Comparison of ENCODE assay signal across 16 cellular contexts in the genomic region with DNA sequence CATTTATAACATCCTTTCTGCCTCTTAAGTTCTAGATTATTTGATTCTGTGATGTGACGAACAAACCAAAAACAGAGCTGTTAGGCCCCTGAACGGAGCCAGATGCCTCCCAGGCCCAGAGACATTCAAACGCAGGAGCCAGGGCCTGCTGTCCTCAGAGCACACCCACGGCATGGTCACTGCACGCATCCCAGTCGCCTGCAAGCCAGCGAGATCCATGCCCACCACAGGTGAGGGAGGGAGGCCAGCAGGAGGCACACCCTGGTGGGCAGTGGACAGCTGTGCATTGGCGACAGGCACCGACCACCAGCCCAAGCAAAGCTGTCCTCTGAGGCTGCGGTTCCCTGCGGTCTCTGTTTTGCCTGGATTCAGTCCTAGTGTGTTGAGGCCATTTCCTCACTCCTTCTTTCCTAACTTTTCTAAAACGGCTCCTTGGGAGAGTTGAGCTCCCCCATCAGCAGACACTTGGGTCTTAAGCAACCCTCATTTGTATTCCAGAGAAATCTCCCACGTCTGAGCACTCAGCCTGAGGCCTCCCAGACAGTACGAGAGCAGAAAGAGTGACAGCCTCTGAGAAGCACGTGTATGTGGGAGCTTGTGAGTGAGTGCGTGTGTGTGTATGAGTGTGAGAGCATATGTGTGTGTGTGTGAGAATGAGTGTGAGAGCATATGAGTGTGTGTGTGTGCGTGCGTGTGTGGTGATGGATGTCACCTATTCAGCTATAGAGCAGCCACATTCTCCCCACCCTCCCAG.
A peak's percentile ranks its signal among the peaks of the same experiment; 100 is the strongest.
DNase-seq lines count a peak whose midpoint lies in the region; ATAC-seq and TF ChIP-seq lines count a peak whose summit lies in the region.
"Had no signal": no experiment of that assay in that cellular context is flagged by ENCODE, and none has a peak within 500 bp of the region (broad histone marks: within the 10 kb centered on the region; RNA-seq: fewer than 3 reads in every experiment).

No MANE protein-coding gene starts in this region.

- H3K79me1 ChIP-seq in trophoblast cell (ENCODE audit: low read length), result no peaks in the 10 kb centered on the region

- H3K4me1 ChIP-seq in endodermal cell (ENCODE audit: control insufficient read depth, insufficient read depth, low read length), result no peaks in the 10 kb centered on the region
- H3K4me1 ChIP-seq in trophoblast cell (ENCODE audit: control insufficient read depth in 1 of 2, insufficient read depth in 2 of 2, low read length in 2 of 2), result no peaks in the 10 kb centered on the region
- H3K4me1 ChIP-seq in thyroid gland, result peaks cover 30 to 56% of the 10 kb centered on the region in 2 donors
- H3K4me1 ChIP-seq in mucosa of descending colon (ENCODE audit: low read depth), result peaks cover 20% of the 10 kb centered on the region

- H3K9me3 Mint-ChIP-seq in CD14-positive monocyte, result no peaks in the 10 kb centered on the region
- H3K9me3 Mint-ChIP-seq in endodermal cell, result no peaks in the 10 kb centered on the region
- H3K9me3 Mint-ChIP-seq: activated T-cell treated with anti-CD3 and anti-CD28 coated beads, Interleukin-2, amount 50 U/mL, for 4 hours had no signal

- H3K18ac ChIP-seq in trophoblast cell (ENCODE audit: low read length), result no peak overlapping the region

- peak overlapping the region; percentile 47 for H3K23ac ChIP-seq in trophoblast cell (ENCODE audit: low read length)

- no peak overlapping the region for H2BK5ac ChIP-seq in trophoblast cell (ENCODE audit: low read depth, low read length, poor library complexity)

- H3K27ac Mint-ChIP-seq in CD14-positive monocyte, result peak overlapping the region in 5 of 7 donors; percentile 16 to 90 (median 25)
- peak overlapping the region; percentile 19 for H3K27ac Mint-ChIP-seq in endodermal cell

- H3K36me3 ChIP-seq in endodermal cell (ENCODE audit: control insufficient read depth, insufficient read depth, low read length) (no peaks in the 10 kb centered on the region), trophoblast cell (ENCODE audit: control insufficient read depth in 1 of 2, insufficient read depth in 2 of 2, low read length in 2 of 2) (no peaks in the 10 kb centered on the region), thyroid gland (no peaks in the 10 kb centered on the region), mucosa of descending colon (ENCODE audit: low read depth) (no peaks in the 10 kb centered on the region)
- H3K36me3 ChIP-seq: colonic mucosa had no signal

- peaks cover 29 to 66% of the 10 kb centered on the region in 2 donors for H3K36me3 Mint-ChIP-seq in CD14-positive monocyte
- peaks cover 6% of the 10 kb centered on the region for H3K36me3 Mint-ChIP-seq in endodermal cell (ENCODE audit: low read depth)

- WGBS in endodermal cell (ENCODE audit: insufficient coverage in 1 of 2, insufficient read length in 1 of 2), 2 experiments, result 91 to 92% methylated on average over 14 to 16 of the region's 18 CpGs
- WGBS in trophoblast cell (ENCODE audit: extremely low coverage, insufficient coverage, insufficient read length), result no CpG with 5 or more reads among the region's 18 CpGs
- 86 to 90% methylated on average over 18 of the region's 18 CpGs for WGBS in thyroid gland, 2 donors

- DNase-seq in CD14-positive monocyte (ENCODE audit: low spot score), result no peak
- no peak for DNase-seq in endodermal cell
- DNase-seq in trophoblast cell, result no peak
- DNase-seq in HCEC 1CT, result no peak
- DNase-seq in thyroid gland, result no peak
- no peak for DNase-seq in mucosa of descending colon
- DNase-seq in NCI-H2171 treated with DMSO at 0.1 percent for 48 hours (lab: John Stamatoyannopoulos, UW), result no peak
- DNase-seq: activated CD4-positive, alpha-beta T cell treated with anti-CD3 and anti-CD28 coated beads, Interleukin-2, amount 50 U/mL, for 1 hour; activated T-cell treated with anti-CD3 and anti-CD28 coated beads, Interleukin-2, amount 50 U/mL, for 4 hours; colonic mucosa; GF-D8; kidney glomerular epithelial cell; stomach had no signal

- H3K4me1 Mint-ChIP-seq in CD14-positive monocyte (peaks cover 29% of the 10 kb centered on the region), endodermal cell (peaks cover 4% of the 10 kb centered on the region)

- H3K4ac ChIP-seq in trophoblast cell (ENCODE audit: low read depth, low read length), result no peak overlapping the region

- no peak for TF ChIP-seq CTCF in CD14-positive monocyte (IDR thresholded peaks at IDR 0.05)
- no peak for TF ChIP-seq CTCF in endodermal cell (conservative IDR thresholded peaks at IDR 0.05)
- TF ChIP-seq CTCF in thyroid gland (IDR thresholded peaks at IDR 0.05), result no peak
- no peak for TF ChIP-seq CTCF in mucosa of descending colon (IDR thresholded peaks at IDR 0.05)

- H2AFZ ChIP-seq in trophoblast cell (ENCODE audit: insufficient read depth, low read length, poor library complexity), result no peak overlapping the region
- H2AFZ ChIP-seq: hepatocyte had no signal

- no peak overlapping the region for H3K14ac ChIP-seq in trophoblast cell (ENCODE audit: low read length)

- no peak for ATAC-seq in SK-N-SH treated with all-trans-retinoic acid at 6 μM for 48 hours
- no peak for ATAC-seq in mucosa of descending colon
- ATAC-seq: activated T-cell treated with anti-CD3 and anti-CD28 coated beads, Interleukin-2, amount 50 U/mL, for 4 hours; HCT116 had no signal

- H4K8ac ChIP-seq in trophoblast cell (ENCODE audit: low read depth, low read length), result no peak overlapping the region

- H2BK120ac ChIP-seq in trophoblast cell (ENCODE audit: insufficient read depth, low read length, poor library complexity), result no peak overlapping the region

- H3K9ac ChIP-seq in endodermal cell (ENCODE audit: extremely low read depth, low read length, poor library complexity, severe bottlenecking) (no peak overlapping the region), trophoblast cell (ENCODE audit: low read length) (no peak overlapping the region)

- no peaks in the 10 kb centered on the region for H3K27me3 Mint-ChIP-seq in CD14-positive monocyte (ENCODE audit: low read depth in 3 of 3)
- no peaks in the 10 kb centered on the region for H3K27me3 Mint-ChIP-seq in endodermal cell (ENCODE audit: insufficient read depth)

- H3K4me3 Mint-ChIP-seq in CD14-positive monocyte (no peak overlapping the region), endodermal cell (no peak overlapping the region)
- H3K4me3 Mint-ChIP-seq: activated T-cell treated with anti-CD3 and anti-CD28 coated beads, Interleukin-2, amount 50 U/mL, for 4 hours had no signal

- H3K27ac ChIP-seq in endodermal cell (ENCODE audit: low read depth, low read length), result peak overlapping the region; percentile 54
- H3K27ac ChIP-seq in trophoblast cell (ENCODE audit: low read depth, low read length), result no peak overlapping the region
- H3K27ac ChIP-seq in thyroid gland, result no peak overlapping the region
- H3K27ac ChIP-seq: colonic mucosa, hepatocyte, stomach had no signal

- no peak overlapping the region for H2AK5ac ChIP-seq in trophoblast cell (ENCODE audit: low read length)

- H3K27me3 ChIP-seq in endodermal cell (ENCODE audit: control insufficient read depth, insufficient read depth, low read length, poor library complexity, severe bottlenecking) (no peaks in the 10 kb centered on the region), trophoblast cell (ENCODE audit: insufficient read depth, low read length) (no peaks in the 10 kb centered on the region), thyroid gland (no peaks in the 10 kb centered on the region)
- H3K27me3 ChIP-seq: colonic mucosa, hepatocyte, stomach had no signal

- H4K12ac ChIP-seq in trophoblast cell (ENCODE audit: low read depth, low read length), result no peak overlapping the region

- no peak overlapping the region for H4K91ac ChIP-seq in trophoblast cell (ENCODE audit: low read depth, low read length)

- no peak for TF ChIP-seq POLR2A in thyroid gland (IDR thresholded peaks at IDR 0.05)

- no peak overlapping the region for H3K4me3 ChIP-seq in endodermal cell (ENCODE audit: low read length)
- H3K4me3 ChIP-seq in trophoblast cell (ENCODE audit: low read depth, low read length), result no peak overlapping the region
- H3K4me3 ChIP-seq in thyroid gland (replicated peaks in 1 of 3), result no peak overlapping the region
- no peak overlapping the region for H3K4me3 ChIP-seq in mucosa of descending colon
- H3K4me3 ChIP-seq: colonic mucosa, hepatocyte, stomach had no signal

- no peaks in the 10 kb centered on the region for H3K9me3 ChIP-seq in endodermal cell (ENCODE audit: control insufficient read depth, low read length)
- peaks cover under 1% of the 10 kb centered on the region for H3K9me3 ChIP-seq in trophoblast cell (ENCODE audit: insufficient read depth, low read depth, low read length)
- H3K9me3 ChIP-seq in thyroid gland, result no peaks in the 10 kb centered on the region
- no peaks in the 10 kb centered on the region for H3K9me3 ChIP-seq in mucosa of descending colon
- H3K9me3 ChIP-seq: colonic mucosa, stomach had no signal

- intact Hi-C loops in CD14-positive monocyte (cut with micrococcal nuclease), result no loop called here
- intact Hi-C loops in thyroid gland (cut with DNase I), result no loop called here
- intact Hi-C loops in mucosa of descending colon (cut with DNase I, micrococcal nuclease), result no loop called here

- H3K79me2 ChIP-seq in trophoblast cell (ENCODE audit: control insufficient read depth, insufficient read depth, low read length, poor library complexity), result no peaks in the 10 kb centered on the region

- H2BK12ac ChIP-seq in trophoblast cell (ENCODE audit: low read length), result no peak overlapping the region

- H3K4me2 ChIP-seq in trophoblast cell (ENCODE audit: low read length), result no peak overlapping the region
- H3K4me2 ChIP-seq: hepatocyte had no signal

TF ChIP-seq in SK-N-SH treated with all-trans-retinoic acid at 6 μM for 48 hours, 23 proteins besides CTCF, POLR2A, EP300 and RAD21 (continues in another document):
- TF ChIP-seq ZNF70 (CRISPR knock-in tag; IDR thresholded peaks at IDR 0.05) (0 out of 2 replicates have a peak, but pooled peaks have one; percentile 49), ARNTL (CRISPR knock-in tag; IDR thresholded peaks at IDR 0.05; ENCODE audit: borderline replicate concordance, low read depth) (no peak), BACH2 (CRISPR knock-in tag; IDR thresholded peaks at IDR 0.05; ENCODE audit: borderline replicate concordance) (no peak)
